ENCODE assay signal across 30 cellular contexts in the genomic region with DNA sequence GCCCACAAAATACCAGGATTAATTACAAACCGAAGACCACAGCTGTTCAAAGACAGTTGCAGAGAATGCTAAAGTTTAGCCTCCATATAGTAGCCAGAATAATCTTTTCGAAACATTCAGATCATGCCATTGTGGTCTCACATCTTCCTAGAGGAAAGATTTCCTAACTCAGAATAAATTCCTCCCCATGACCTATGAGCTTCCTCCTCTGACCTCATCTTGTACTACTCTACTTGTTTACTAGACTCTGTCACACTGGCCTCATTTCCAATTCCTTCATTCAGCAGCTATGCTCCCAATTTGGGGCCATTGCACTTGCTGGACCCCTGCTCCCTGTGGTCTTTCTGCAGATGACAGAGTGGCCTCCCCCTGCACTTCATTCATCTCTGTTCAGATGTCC.
DNase-seq lines count a peak whose midpoint lies in the region; ATAC-seq and TF ChIP-seq lines count a peak whose summit lies in the region.
"Had no signal": no experiment of that assay in that cellular context is flagged by ENCODE, and none has a peak within 500 bp of the region (broad histone marks: within the 10 kb centered on the region; RNA-seq: fewer than 3 reads in every experiment).

No MANE protein-coding gene starts in this region.

- 68 to 72% methylated on average over 2 of the region's 2 CpGs for WGBS in testis, 2 donors

- H3K4me1 ChIP-seq in testis (no peaks in the 10 kb centered on the region), mucosa of descending colon (ENCODE audit: low read depth) (no peaks in the 10 kb centered on the region)
- H3K4me1 ChIP-seq: esophagus squamous epithelium, suprapubic skin had no signal

- no peaks in the 10 kb centered on the region for H3K27me3 Mint-ChIP-seq in activated CD8-positive, alpha-beta T cell treated with anti-CD3 and anti-CD28 coated beads for 36 hours

- no peak overlapping the region for H3K27ac Mint-ChIP-seq in activated CD8-positive, alpha-beta T cell treated with anti-CD3 and anti-CD28 coated beads for 36 hours
- H3K27ac Mint-ChIP-seq: activated naive CD4-positive, alpha-beta T cell treated with anti-CD3 and anti-CD28 coated beads, Interleukin-2, amount 10 ng/mL, durations not matched to agents 7 days and 5 days; activated T-helper 17 cell treated with anti-CD3 and anti-CD28 coated beads, Interleukin-2, amount 50 U/mL, for 72 hours; nephron progenitor cell had no signal

- H3K4me1 Mint-ChIP-seq in activated CD8-positive, alpha-beta T cell treated with anti-CD3 and anti-CD28 coated beads for 36 hours (ENCODE audit: low read depth) = no peaks in the 10 kb centered on the region
- H3K4me1 Mint-ChIP-seq: activated naive CD4-positive, alpha-beta T cell treated with anti-CD3 and anti-CD28 coated beads, Interleukin-2, amount 10 ng/mL, durations not matched to agents 7 days and 5 days; activated T-helper 17 cell treated with anti-CD3 and anti-CD28 coated beads, Interleukin-2, amount 50 U/mL, for 72 hours; nephron progenitor cell had no signal

- CTCF ChIA-PET in activated CD8-positive, alpha-beta T cell treated with anti-CD3 and anti-CD28 coated beads for 36 hours (lab: Charles Lee) = no interaction called here

- H3K4me3 ChIP-seq in fibroblast of mammary gland (ENCODE audit: control insufficient read depth, low read depth, low read length) (no peak overlapping the region), testis (no peak overlapping the region), mucosa of descending colon (no peak overlapping the region)
- H3K4me3 ChIP-seq: BLaER1, esophagus squamous epithelium, skin epidermis, suprapubic skin had no signal

- H3K36me3 ChIP-seq in testis (ENCODE audit: low read depth, missing control alignments) = no peaks in the 10 kb centered on the region
- no peaks in the 10 kb centered on the region for H3K36me3 ChIP-seq in mucosa of descending colon (ENCODE audit: low read depth)
- H3K36me3 ChIP-seq: BLaER1, brain microvascular endothelial cell, esophagus squamous epithelium, suprapubic skin had no signal

- peak; percentile 45 for DNase-seq in EL
- peak; percentile 22 for DNase-seq in LHCN-M2 (ENCODE audit: low read depth)
- peak; percentile 4 for DNase-seq in fibroblast of mammary gland (ENCODE audit: low read depth)
- DNase-seq in sciatic nerve (ENCODE audit: low spot score) = no peak
- no peak for DNase-seq in testis
- no peak for DNase-seq in mucosa of descending colon
- DNase-seq in activated CD8-positive, alpha-beta T cell treated with anti-CD3 and anti-CD28 coated beads for 36 hours = no peak
- DNase-seq: activated CD4-positive, alpha-beta T cell treated with anti-CD3 and anti-CD28 coated beads, Interleukin-2, amount 50 U/mL, for 4 hours; activated CD8-positive, alpha-beta memory T cell treated with anti-CD3 and anti-CD28 coated beads, Interleukin-2, amount 50 U/mL, for 48 hours; activated naive CD4-positive, alpha-beta T cell treated with anti-CD3 and anti-CD28 coated beads, Interleukin-2, amount 10 ng/mL, durations not matched to agents 7 days and 5 days; amniotic stem cell; brain microvascular endothelial cell; DMS53; esophagus squamous epithelium; GF-D8; hippocampal formation; KG1; MV-4-11; NCI-H146; NCI-H345; NCI-H69; nephron progenitor cell; SHP77; stimulated activated naive CD4-positive, alpha-beta T cell; T-helper 2 cell had no signal

- POLR2A ChIA-PET in activated CD8-positive, alpha-beta T cell treated with anti-CD3 and anti-CD28 coated beads for 36 hours (lab: Charles Lee) = no interaction called here

- H3K9me3 Mint-ChIP-seq in activated CD8-positive, alpha-beta T cell treated with anti-CD3 and anti-CD28 coated beads for 36 hours = no peaks in the 10 kb centered on the region
- H3K9me3 Mint-ChIP-seq: activated naive CD4-positive, alpha-beta T cell treated with anti-CD3 and anti-CD28 coated beads, Interleukin-2, amount 10 ng/mL, durations not matched to agents 7 days and 5 days; activated T-helper 17 cell treated with anti-CD3 and anti-CD28 coated beads, Interleukin-2, amount 50 U/mL, for 72 hours; nephron progenitor cell had no signal

- TF ChIP-seq CTCF in fibroblast of mammary gland (conservative IDR thresholded peaks at IDR 0.05; ENCODE audit: control insufficient read depth, insufficient read depth, low read depth, low read length) (no peak), testis (IDR thresholded peaks at IDR 0.05) (no peak), mucosa of descending colon (IDR thresholded peaks at IDR 0.05) (no peak)
- TF ChIP-seq CTCF in activated CD8-positive, alpha-beta T cell treated with anti-CD3 and anti-CD28 coated beads for 36 hours (IDR thresholded peaks at IDR 0.05) = no peak

- H3K9me3 ChIP-seq in testis (no peaks in the 10 kb centered on the region), mucosa of descending colon (no peaks in the 10 kb centered on the region)
- H3K9me3 ChIP-seq: BLaER1, esophagus squamous epithelium, suprapubic skin had no signal

- intact Hi-C loops in sciatic nerve (cut with DNase I) = no loop called here
- intact Hi-C loops in testis (cut with DNase I; ENCODE audit: low total_unique reads) = no loop called here
- intact Hi-C loops in mucosa of descending colon (cut with DNase I, micrococcal nuclease) = no loop called here
- intact Hi-C loops in activated CD8-positive, alpha-beta T cell treated with anti-CD3 and anti-CD28 coated beads for 36 hours (cut with micrococcal nuclease) = no loop called here

- no peak overlapping the region for H3K27ac ChIP-seq in testis
- H3K27ac ChIP-seq: BLaER1, brain microvascular endothelial cell, esophagus squamous epithelium, skin epidermis, suprapubic skin had no signal

- H3K4me3 Mint-ChIP-seq in activated CD8-positive, alpha-beta T cell treated with anti-CD3 and anti-CD28 coated beads for 36 hours = no peak overlapping the region
- H3K4me3 Mint-ChIP-seq: activated naive CD4-positive, alpha-beta T cell treated with anti-CD3 and anti-CD28 coated beads, Interleukin-2, amount 10 ng/mL, durations not matched to agents 7 days and 5 days; activated T-helper 17 cell treated with anti-CD3 and anti-CD28 coated beads, Interleukin-2, amount 50 U/mL, for 72 hours; nephron progenitor cell had no signal

- peak; percentile 62 for ATAC-seq in sciatic nerve
- ATAC-seq in mucosa of descending colon = no peak
- no peak for ATAC-seq in activated CD8-positive, alpha-beta T cell treated with anti-CD3 and anti-CD28 coated beads for 36 hours
- ATAC-seq: activated CD4-positive, CD25-positive, alpha-beta regulatory T cell treated with anti-CD3 and anti-CD28 coated beads, Interleukin-2, amount 50 U/mL, for 24 hours; activated T-helper 17 cell treated with anti-CD3 and anti-CD28 coated beads, Interleukin-2, amount 50 U/mL, for 72 hours had no signal

- H3K27me3 ChIP-seq in testis = no peaks in the 10 kb centered on the region
- H3K27me3 ChIP-seq: BLaER1, brain microvascular endothelial cell, esophagus squamous epithelium, suprapubic skin had no signal

- no peaks in the 10 kb centered on the region for H3K36me3 Mint-ChIP-seq in activated CD8-positive, alpha-beta T cell treated with anti-CD3 and anti-CD28 coated beads for 36 hours (ENCODE audit: low read depth)
- H3K36me3 Mint-ChIP-seq: activated naive CD4-positive, alpha-beta T cell treated with anti-CD3 and anti-CD28 coated beads, Interleukin-2, amount 10 ng/mL, durations not matched to agents 7 days and 5 days had no signal

- no peak for TF ChIP-seq POLR2A in testis (IDR thresholded peaks at IDR 0.05)

Comparison
In these comparisons a context has a peak if more than half of its experiments do, and no peak if none do; other contexts are left out.
1. DNase-seq: peak in EL (single experiment), LHCN-M2 (single experiment) and fibroblast of mammary gland (single experiment); none in sciatic nerve (single experiment), testis (single experiment), mucosa of descending colon (0 of 3) and activated CD8-positive, alpha-beta T cell treated with anti-CD3 and anti-CD28 coated beads for 36 hours (single experiment).